In genomic region chr12:96364092-96364700, GRCh38 we compare ENCODE assay signal across 23 cellular contexts. TPM values are rescaled to one million over a fixed set of nuclear protein-coding genes. Genes with fewer than 3 reads are reported as not detected.
A peak's percentile ranks its signal among the peaks of the same experiment; 100 is the strongest.
DNase-seq lines count a peak whose midpoint lies in the region; ATAC-seq, FAIRE-seq and TF ChIP-seq lines count a peak whose summit lies in the region.
"Had no signal": no experiment of that assay in that cellular context is flagged by ENCODE, and none has a peak within 500 bp of the region (broad histone marks: within the 10 kb centered on the region; RNA-seq: fewer than 3 reads in every experiment).

No MANE protein-coding gene starts in this region.

- TF ChIP-seq EP300 in K562 (IDR thresholded peaks at IDR 0.05; ENCODE audit: low read length): no peak

- H3K4me2 ChIP-seq in K562 (ENCODE audit: insufficient read depth, low read length) (peak overlapping the region; percentile 50), keratinocyte (ENCODE audit: control insufficient read depth, extremely low read depth, insufficient read depth, low read depth, low read length) (peak overlapping the region; percentile 16)
- H3K4me2 ChIP-seq: BLaER1 had no signal

- no peak for DNase-seq in activated CD4-positive, alpha-beta T cell treated with anti-CD3 and anti-CD28 coated beads for 36 hours
- no peak for DNase-seq in activated CD4-positive, alpha-beta T cell treated with anti-CD3 and anti-CD28 coated beads, Interleukin-2, amount 10 ng/mL, durations not matched to agents 7 days and 5 days
- no peak for DNase-seq in GM12892 (ENCODE audit: insufficient read length)
- no peak for DNase-seq in K562 (ENCODE audit: extremely low read depth in 1 of 4, low spot score in 3 of 4)
- no peak for DNase-seq in keratinocyte (ENCODE audit: low read depth, low spot score)
- no peak for DNase-seq in frontal cortex (ENCODE audit: low spot score in 2 of 2)
- no peak for DNase-seq in NCI-H2107 (lab: John Stamatoyannopoulos, UW)
- DNase-seq in colonic mucosa: no peak
- DNase-seq: activated CD4-positive, alpha-beta memory T cell treated with anti-CD3 and anti-CD28 coated beads for 36 hours; EL; GOT3; left lung; midbrain; NCI-H1092 treated with DMSO at 0.1 percent for 48 hours; NCI-H2029 treated with DMSO at 0.1 percent for 48 hours; nephron progenitor cell; pancreas; right cardiac atrium; T-helper 2 cell; upper lobe of left lung; WERI-Rb-1 had no signal

- H3K36me3 Mint-ChIP-seq in activated CD4-positive, alpha-beta T cell treated with anti-CD3 and anti-CD28 coated beads for 36 hours (ENCODE audit: low read depth): peaks cover 2% of the 10 kb centered on the region
- H3K36me3 Mint-ChIP-seq in activated CD4-positive, alpha-beta T cell treated with anti-CD3 and anti-CD28 coated beads, Interleukin-2, amount 10 ng/mL, durations not matched to agents 7 days and 5 days (ENCODE audit: low read depth): peaks cover 16% of the 10 kb centered on the region
- H3K36me3 Mint-ChIP-seq: activated CD4-positive, alpha-beta memory T cell treated with anti-CD3 and anti-CD28 coated beads for 36 hours had no signal

- H2AFZ ChIP-seq in K562 (ENCODE audit: low read depth, low read length): peak overlapping the region; percentile 18; the same call in 1 of the 2 replicates
- H2AFZ ChIP-seq in keratinocyte (ENCODE audit: control insufficient read depth, low read length): no peak overlapping the region

- H4K20me1 ChIP-seq in K562 (replicated peaks; ENCODE audit: control insufficient read depth, insufficient read depth, low read length) (no peaks in the 10 kb centered on the region), keratinocyte (ENCODE audit: control insufficient read depth, extremely low read depth, insufficient read depth, low read length) (peaks cover 21% of the 10 kb centered on the region)

- H3K27me3 ChIP-seq in K562 (ENCODE audit: control insufficient read depth in 2 of 2, insufficient read depth in 2 of 2, low read length in 2 of 2) (no peaks in the 10 kb centered on the region), keratinocyte (ENCODE audit: control insufficient read depth, extremely low read depth, insufficient read depth, low read length) (no peaks in the 10 kb centered on the region), colonic mucosa (no peaks in the 10 kb centered on the region)
- H3K27me3 ChIP-seq: BLaER1, left lung, pancreas, upper lobe of left lung had no signal

- H3K4me1 ChIP-seq in K562 (replicated peaks in 1 of 2; ENCODE audit: control insufficient read depth in 2 of 2, insufficient read depth in 2 of 2, low read length in 2 of 2): peaks cover 11 to 32% of the 10 kb centered on the region in 2 experiments; a peak in 4 of 5 replicates
- peaks cover 32% of the 10 kb centered on the region for H3K4me1 ChIP-seq in keratinocyte (ENCODE audit: control insufficient read depth, extremely low read depth, insufficient read depth, low read length)
- no peaks in the 10 kb centered on the region for H3K4me1 ChIP-seq in colonic mucosa

- in situ Hi-C loops in K562 (cut with MboI): no loop called here

- POLR2A ChIA-PET in activated CD4-positive, alpha-beta T cell treated with anti-CD3 and anti-CD28 coated beads for 36 hours (lab: Charles Lee): no interaction called here
- POLR2A ChIA-PET in activated CD4-positive, alpha-beta T cell treated with anti-CD3 and anti-CD28 coated beads, Interleukin-2, amount 10 ng/mL, durations not matched to agents 7 days and 5 days (lab: Charles Lee): no interaction called here
- POLR2A ChIA-PET in K562 (lab: Yijun Ruan, JAX): no interaction called here

- H3K36me3 ChIP-seq in K562 (ENCODE audit: control insufficient read depth, insufficient read depth, low read length) (no peaks in the 10 kb centered on the region), keratinocyte (ENCODE audit: control insufficient read depth in 2 of 2, extremely low read depth in 1 of 2, insufficient read depth in 2 of 2, low read length in 2 of 2) (peaks cover 0 to 7% of the 10 kb centered on the region in 2 experiments), colonic mucosa (no peaks in the 10 kb centered on the region)
- H3K36me3 ChIP-seq: left lung, pancreas, upper lobe of left lung, WERI-Rb-1 had no signal

- H3K9me3 ChIP-seq in K562 (replicated peaks; ENCODE audit: control insufficient read depth, insufficient read depth, low read depth, low read length): no peaks in the 10 kb centered on the region
- no peaks in the 10 kb centered on the region for H3K9me3 ChIP-seq in keratinocyte (ENCODE audit: control insufficient read depth, low read depth, low read length)
- H3K9me3 ChIP-seq in colonic mucosa: no peaks in the 10 kb centered on the region
- H3K9me3 ChIP-seq: BLaER1, left lung, pancreas, upper lobe of left lung had no signal

- no peak for TF ChIP-seq CTCF in K562 (IDR thresholded peaks at IDR 0.05 in 2 of 3, conservative IDR thresholded peaks at IDR 0.05 in 1 of 3; ENCODE audit: insufficient read depth in 2 of 3, low read depth in 1 of 3, low read length in 3 of 3)
- TF ChIP-seq CTCF in keratinocyte (optimal IDR thresholded peaks at IDR 0.05 in 1 of 3, IDR thresholded peaks at IDR 0.05 in 1 of 3, conservative IDR thresholded peaks at IDR 0.05 in 1 of 3; ENCODE audit: extremely low read depth in 1 of 3, insufficient read depth in 2 of 3, low read length in 3 of 3): no peak
- no peak for TF ChIP-seq CTCF in colonic mucosa (IDR thresholded peaks at IDR 0.05)

- H3K79me2 ChIP-seq in K562 (ENCODE audit: control insufficient read depth, insufficient read depth, low read length) (peaks cover 92% of the 10 kb centered on the region), keratinocyte (ENCODE audit: control insufficient read depth, insufficient read depth, low read length) (peaks cover 97% of the 10 kb centered on the region)

- TF ChIP-seq POLR2A in GM12892 (IDR thresholded peaks at IDR 0.05; ENCODE audit: low read depth, low read length): no peak
- TF ChIP-seq POLR2A in K562 (conservative IDR thresholded peaks at IDR 0.05): no peak

- H3K4me3 ChIP-seq in K562 (no peak overlapping the region), keratinocyte (ENCODE audit: control insufficient read depth in 2 of 3, extremely low read depth in 1 of 3, insufficient read depth in 2 of 3, low read depth in 1 of 3, low read length in 3 of 3) (no peak overlapping the region), colonic mucosa (no peak overlapping the region)
- H3K4me3 ChIP-seq: BLaER1, left lung, pancreas, upper lobe of left lung had no signal

- intact Hi-C loops in activated CD4-positive, alpha-beta T cell treated with anti-CD3 and anti-CD28 coated beads for 36 hours (cut with DNase I, micrococcal nuclease): no loop called here
- intact Hi-C loops in K562 (cut with micrococcal nuclease) (no loop called here), colonic mucosa (cut with DNase I) (no loop called here)

- no peaks in the 10 kb centered on the region for H3K9me1 ChIP-seq in K562 (ENCODE audit: control insufficient read depth, insufficient read depth, low read length)
- H3K9me1 ChIP-seq in keratinocyte (ENCODE audit: control insufficient read depth, extremely low read depth, insufficient read depth, low read length): peaks cover 4% of the 10 kb centered on the region

- H3K9ac ChIP-seq in K562 (ENCODE audit: insufficient read depth in 1 of 2, low read depth in 2 of 2, low read length in 2 of 2) (peak overlapping the region in 1 of 2 experiments; percentile 32; a peak in 1 of 4 replicates), keratinocyte (ENCODE audit: control insufficient read depth, extremely low read depth, insufficient read depth, low read length) (no peak overlapping the region), colonic mucosa (ENCODE audit: low read depth in 2 of 2, low read length in 2 of 2) (no peak overlapping the region)
- H3K9ac ChIP-seq: BLaER1 had no signal

- no peaks in the 10 kb centered on the region for H3K27me3 Mint-ChIP-seq in activated CD4-positive, alpha-beta T cell treated with anti-CD3 and anti-CD28 coated beads for 36 hours
- no peaks in the 10 kb centered on the region for H3K27me3 Mint-ChIP-seq in activated CD4-positive, alpha-beta T cell treated with anti-CD3 and anti-CD28 coated beads, Interleukin-2, amount 10 ng/mL, durations not matched to agents 7 days and 5 days
- H3K27me3 Mint-ChIP-seq: activated CD4-positive, alpha-beta memory T cell treated with anti-CD3 and anti-CD28 coated beads for 36 hours; brain had no signal

- dilution Hi-C loops in keratinocyte (cut with MboI; ENCODE audit: extremely low pct_ligation_motif_present, low sequenced_read_pairs): no loop called here

- BruUV-seq in K562 (replicated peaks; lab: Mats Ljungman, UMichigan): no TSS peak

- WGBS in K562 (ENCODE audit: insufficient coverage, low coverage, missing lambda C conversion rate): 32% methylated on average over 3 of the region's 3 CpGs

- ATAC-seq in activated CD4-positive, alpha-beta T cell treated with anti-CD3 and anti-CD28 coated beads for 36 hours: peak; percentile 74
- peak; percentile 51; the same call in 2 of the 3 replicates for ATAC-seq in K562
- ATAC-seq: left lung, pancreas, right cardiac atrium had no signal

- H3K9me3 Mint-ChIP-seq in activated CD4-positive, alpha-beta T cell treated with anti-CD3 and anti-CD28 coated beads for 36 hours (ENCODE audit: low read depth): no peaks in the 10 kb centered on the region
- H3K9me3 Mint-ChIP-seq in activated CD4-positive, alpha-beta T cell treated with anti-CD3 and anti-CD28 coated beads, Interleukin-2, amount 10 ng/mL, durations not matched to agents 7 days and 5 days: no peaks in the 10 kb centered on the region
- H3K9me3 Mint-ChIP-seq: activated CD4-positive, alpha-beta memory T cell treated with anti-CD3 and anti-CD28 coated beads for 36 hours; brain; nephron progenitor cell had no signal

- H3K4me3 Mint-ChIP-seq in activated CD4-positive, alpha-beta T cell treated with anti-CD3 and anti-CD28 coated beads for 36 hours: no peak overlapping the region
- no peak overlapping the region for H3K4me3 Mint-ChIP-seq in activated CD4-positive, alpha-beta T cell treated with anti-CD3 and anti-CD28 coated beads, Interleukin-2, amount 10 ng/mL, durations not matched to agents 7 days and 5 days
- H3K4me3 Mint-ChIP-seq: activated CD4-positive, alpha-beta memory T cell treated with anti-CD3 and anti-CD28 coated beads for 36 hours; brain; nephron progenitor cell had no signal

- H3K27ac ChIP-seq in K562 (ENCODE audit: extremely low read depth, low read depth, low read length): peak overlapping the region; percentile 57
- H3K27ac ChIP-seq in keratinocyte (ENCODE audit: control insufficient read depth, insufficient read depth, low read length): peak overlapping the region; percentile 28
- H3K27ac ChIP-seq in colonic mucosa: no peak overlapping the region
- H3K27ac ChIP-seq: BLaER1, left lung, pancreas, WERI-Rb-1 had no signal

- TF ChIP-seq RAD21 in K562 (CRISPR knock-in tag; conservative IDR thresholded peaks at IDR 0.05 in 1 of 2, IDR thresholded peaks at IDR 0.05 in 1 of 2): no peak

- FAIRE-seq in GM12892 (lab: Jason Lieb, UNC) (peak; percentile 51), K562 (lab: Jason Lieb, UNC) (peak; percentile 6), keratinocyte (lab: Jason Lieb, UNC) (peak; percentile 5), frontal cortex (lab: Jason Lieb, UNC) (no peak)

- CTCF ChIA-PET in activated CD4-positive, alpha-beta T cell treated with anti-CD3 and anti-CD28 coated beads for 36 hours (lab: Charles Lee): no interaction called here
- CTCF ChIA-PET in activated CD4-positive, alpha-beta T cell treated with anti-CD3 and anti-CD28 coated beads, Interleukin-2, amount 10 ng/mL, durations not matched to agents 7 days and 5 days (lab: Charles Lee): no interaction called here
- CTCF ChIA-PET in K562 (lab: Yijun Ruan, JAX; ENCODE audit: low intra/inter-chr PET ratio): no interaction called here

- H3K27ac Mint-ChIP-seq in activated CD4-positive, alpha-beta T cell treated with anti-CD3 and anti-CD28 coated beads for 36 hours: peak overlapping the region; percentile 10
- H3K27ac Mint-ChIP-seq in activated CD4-positive, alpha-beta T cell treated with anti-CD3 and anti-CD28 coated beads, Interleukin-2, amount 10 ng/mL, durations not matched to agents 7 days and 5 days: no peak overlapping the region
- H3K27ac Mint-ChIP-seq: activated CD4-positive, alpha-beta memory T cell treated with anti-CD3 and anti-CD28 coated beads for 36 hours; brain; nephron progenitor cell had no signal

- H3K4me1 Mint-ChIP-seq in activated CD4-positive, alpha-beta T cell treated with anti-CD3 and anti-CD28 coated beads for 36 hours: peaks cover 72% of the 10 kb centered on the region
- H3K4me1 Mint-ChIP-seq in activated CD4-positive, alpha-beta T cell treated with anti-CD3 and anti-CD28 coated beads, Interleukin-2, amount 10 ng/mL, durations not matched to agents 7 days and 5 days: peaks cover 43% of the 10 kb centered on the region

RNA-seq across cellular contexts. Expression of gene CDK17, which starts 36.0 kb away (rescaled TPM):
- total RNA-seq in activated CD4-positive, alpha-beta T cell treated with anti-CD3 and anti-CD28 coated beads for 36 hours: 10 to 100 TPM; 38.0 to 39.4 TPM
- total RNA-seq in activated CD4-positive, alpha-beta T cell treated with anti-CD3 and anti-CD28 coated beads, Interleukin-2, amount 10 ng/mL, durations not matched to agents 7 days and 5 days: 10 to 100 TPM; 38.7 to 43.5 TPM
- polyA plus RNA-seq in GM12892 (2012; ENCODE audit: missing spikeins): 19.3 TPM
- 65.9 and 172 TPM in 2 replicates for total RNA-seq in K562 (2011; cell fraction: chromatin; rRNA removed; ENCODE audit: low replicate concordance)
- total RNA-seq in K562 (2011; cell fraction: nucleolus; rRNA removed): 32.7 and 54.6 TPM in 2 replicates
- total RNA-seq in K562 (2011; cell fraction: nucleoplasm; rRNA removed): 69.6 and 109 TPM in 2 replicates
- total RNA-seq in K562 (2014; rRNA removed): 16.8 and 17.5 TPM in 2 replicates
- total RNA-seq in K562 (2014; rRNA removed; fragmentation: Illumina TruSeq; extraction: Trizol): 33.0 and 40.7 TPM in 2 replicates
- 32.5 and 39.3 TPM in 2 replicates for total RNA-seq in K562 (2015; rRNA removed; fragmentation: Illumina TruSeq; extraction: Trizol)
- 21.1 and 24.6 TPM in 2 replicates for total RNA-seq in K562 (2021)
- 18.6 and 21.6 TPM in 2 replicates for polyA plus RNA-seq in K562 (2011; rRNA removed)
- 5.4 and 12.0 TPM in 2 replicates for polyA plus RNA-seq in K562 (2011; cell fraction: cytosol; rRNA removed)
- polyA plus RNA-seq in K562 (2011; cell fraction: nucleus; rRNA removed): 18.3 and 30.3 TPM in 2 replicates
- polyA plus RNA-seq in K562 (2012): 13.1 and 14.2 TPM in 2 replicates
- polyA plus RNA-seq in K562 (2014; fragmentation: Illumina TruSeq; extraction: Trizol): 27.8 and 35.1 TPM in 2 replicates
- 1 to 10 TPM; 4.8 to 5.4 TPM for polyA plus RNA-seq in K562 (2014; fragmentation: Nextera tagmentation; extraction: Ambion mirVana)
- 12.9 and 13.9 TPM in 2 replicates for polyA plus RNA-seq in K562 (2014; rRNA removed)
- polyA minus RNA-seq in K562 (2011; rRNA and poly(A)+ RNA removed): 80.0 and 84.5 TPM in 2 replicates
- polyA minus RNA-seq in K562 (2011; cell fraction: cytosol; rRNA and poly(A)+ RNA removed): 20.4 and 29.0 TPM in 2 replicates
- 45.0 and 95.5 TPM in 2 replicates for polyA minus RNA-seq in K562 (2011; cell fraction: nucleus; rRNA and poly(A)+ RNA removed)
- polyA plus RNA-seq in keratinocyte: 19.9 to 33.0 TPM (median 30.1 TPM) in 3 replicates
- polyA plus RNA-seq in keratinocyte (2011; ENCODE audit: low read depth): 12.3 TPM
- polyA plus RNA-seq in keratinocyte (2011; cell fraction: cytosol; rRNA removed): 11.9 and 32.5 TPM in 2 replicates
- 43.8 and 49.5 TPM in 2 replicates for polyA plus RNA-seq in keratinocyte (2011; cell fraction: nucleus; rRNA removed)
- polyA plus RNA-seq in keratinocyte (2012; ENCODE audit: low replicate concordance): 12.8 and 22.9 TPM in 2 replicates
- polyA minus RNA-seq in keratinocyte: 9.7 to 82.1 TPM (median 49.8 TPM) in 3 replicates
- polyA minus RNA-seq in keratinocyte (2011; cell fraction: cytosol; rRNA and poly(A)+ RNA removed): 42.0 TPM
- 66.5 and 134 TPM in 2 replicates for polyA minus RNA-seq in keratinocyte (2011; cell fraction: nucleus; rRNA and poly(A)+ RNA removed)
- 132 TPM for total RNA-seq in frontal cortex
- 10 to 100 TPM; 13.2 to 23.4 TPM for total RNA-seq in colonic mucosa
